Comparison of ENCODE assay signal across 1 cellular context in genomic region chr19:6268382-6268771, GRCh38.
TF ChIP-seq lines count a peak whose summit lies in the region.

No MANE protein-coding gene starts in this region.

TF ChIP-seq in liver, 16 proteins besides CTCF, POLR2A, EP300 and RAD21 (continued from another document):
- TF ChIP-seq REST (IDR thresholded peaks at IDR 0.05): no peak
- TF ChIP-seq GABPA (IDR thresholded peaks at IDR 0.05 in 1 of 2, conservative IDR thresholded peaks at IDR 0.05 in 1 of 2): no peak
- no peak for TF ChIP-seq NR2F2 (IDR thresholded peaks at IDR 0.05)
